8 cellular contexts compared by ENCODE assay signal in genomic region chr3:181700168-181701087, GRCh38. TPM values are rescaled to one million over a fixed set of nuclear protein-coding genes. Genes with fewer than 3 reads are reported as not detected.
DNase-seq lines count a peak whose midpoint lies in the region; ATAC-seq and TF ChIP-seq lines count a peak whose summit lies in the region.

No MANE protein-coding gene starts in this region.

- peak overlapping the region; percentile 22 for H3K27ac Mint-ChIP-seq in activated CD4-positive, alpha-beta T cell treated with anti-CD3 and anti-CD28 coated beads, Interleukin-2, amount 10 ng/mL, durations not matched to agents 7 days and 5 days
- peak overlapping the region; percentile 70 for H3K27ac Mint-ChIP-seq in neural crest cell (ENCODE audit: unreplicated experiment)

- H3K4me3 Mint-ChIP-seq in activated CD4-positive, alpha-beta T cell treated with anti-CD3 and anti-CD28 coated beads, Interleukin-2, amount 10 ng/mL, durations not matched to agents 7 days and 5 days, result peak overlapping the region; percentile 55
- H3K4me3 Mint-ChIP-seq in neural crest cell, result peak overlapping the region; percentile 84

- peaks cover 2% of the 10 kb centered on the region for H3K36me3 Mint-ChIP-seq in activated CD4-positive, alpha-beta T cell treated with anti-CD3 and anti-CD28 coated beads, Interleukin-2, amount 10 ng/mL, durations not matched to agents 7 days and 5 days (ENCODE audit: low read depth)
- H3K36me3 Mint-ChIP-seq in neural crest cell (ENCODE audit: low read depth), result peaks cover 10% of the 10 kb centered on the region

- no peaks in the 10 kb centered on the region for H3K9me3 Mint-ChIP-seq in activated CD4-positive, alpha-beta T cell treated with anti-CD3 and anti-CD28 coated beads, Interleukin-2, amount 10 ng/mL, durations not matched to agents 7 days and 5 days
- peaks cover 3% of the 10 kb centered on the region for H3K9me3 Mint-ChIP-seq in neural crest cell

- ATAC-seq in GM19397 (IDR thresholded peaks at IDR 0.05; ENCODE audit: unreplicated experiment) (peak; percentile 65), HG03442 (IDR thresholded peaks at IDR 0.05; ENCODE audit: unreplicated experiment) (peak; percentile 66), GM21381 (IDR thresholded peaks at IDR 0.05; ENCODE audit: unreplicated experiment) (no peak)

- peaks cover 24% of the 10 kb centered on the region for H3K4me1 Mint-ChIP-seq in activated CD4-positive, alpha-beta T cell treated with anti-CD3 and anti-CD28 coated beads, Interleukin-2, amount 10 ng/mL, durations not matched to agents 7 days and 5 days
- peaks cover 65% of the 10 kb centered on the region for H3K4me1 Mint-ChIP-seq in neural crest cell

- CTCF ChIA-PET in activated CD4-positive, alpha-beta T cell treated with anti-CD3 and anti-CD28 coated beads, Interleukin-2, amount 10 ng/mL, durations not matched to agents 7 days and 5 days (lab: Charles Lee), result interaction anchor here (0.7 to 1.5 kb wide), 5 partner anchors 8 to 207 kb away, joined by 3 to 4 read pairs (median 3); no protein-coding TSS in a partner anchor

- peaks cover 92% of the 10 kb centered on the region for H3K27me3 Mint-ChIP-seq in activated CD4-positive, alpha-beta T cell treated with anti-CD3 and anti-CD28 coated beads, Interleukin-2, amount 10 ng/mL, durations not matched to agents 7 days and 5 days
- H3K27me3 Mint-ChIP-seq in neural crest cell (ENCODE audit: low read depth), result no peaks in the 10 kb centered on the region

- DNase-seq in D341Med (ENCODE audit: low spot score) (peak; percentile 79), NCI-H2196 treated with DMSO at 0.1 percent for 48 hours (lab: John Stamatoyannopoulos, UW; ENCODE audit: unreplicated experiment) (peak; percentile 81), fibroblast of the aortic adventitia (ENCODE audit: low read depth) (peak; percentile 88), neural crest cell (ENCODE audit: low read depth, low spot score) (peak; percentile 70)
- peak; percentile 62 for DNase-seq in activated CD4-positive, alpha-beta T cell treated with anti-CD3 and anti-CD28 coated beads, Interleukin-2, amount 10 ng/mL, durations not matched to agents 7 days and 5 days

- POLR2A ChIA-PET in activated CD4-positive, alpha-beta T cell treated with anti-CD3 and anti-CD28 coated beads, Interleukin-2, amount 10 ng/mL, durations not matched to agents 7 days and 5 days (lab: Charles Lee), result no interaction called here

- H3K4me3 ChIP-seq in fibroblast of the aortic adventitia (ENCODE audit: low read depth, low read length), result peak overlapping the region; percentile 48

- TF ChIP-seq CTCF in fibroblast of the aortic adventitia (IDR thresholded peaks at IDR 0.05; ENCODE audit: insufficient read depth, low read length) (peak; percentile 95), neural crest cell (conservative IDR thresholded peaks at IDR 0.05) (peak; percentile 92)

RNA-seq across cellular contexts. Expression of gene SOX2, which starts 11.3 kb away (rescaled TPM):
- total RNA-seq in activated CD4-positive, alpha-beta T cell treated with anti-CD3 and anti-CD28 coated beads, Interleukin-2, amount 10 ng/mL, durations not matched to agents 7 days and 5 days, result not detected
- total RNA-seq in fibroblast of the aortic adventitia (ENCODE audit: low replicate concordance), result not detected in 2 replicates
- total RNA-seq in neural crest cell, result 105 and 110 TPM in 2 replicates

Comparison
In these comparisons a context has a peak if more than half of its experiments do, and no peak if none do; other contexts are left out.
1. RNA of gene SOX2, which starts 11.3 kb away (total RNA-seq): 105 to 110 TPM in neural crest cell; not detected in activated CD4-positive, alpha-beta T cell treated with anti-CD3 and anti-CD28 coated beads, Interleukin-2, amount 10 ng/mL, durations not matched to agents 7 days and 5 days and not detected in fibroblast of the aortic adventitia; every median in the first group is over 100 times any median in the second.
2. Peak in every context shown above with its lines, with median percentiles within 50 percentile points of each other: DNase-seq.